ENCODE assay signal across 2 cellular contexts in genomic region chr17:65595071-65595655, GRCh38.
A peak's percentile ranks its signal among the peaks of the same experiment; 100 is the strongest.
TF ChIP-seq lines count a peak whose summit lies in the region.

No MANE protein-coding gene starts in this region.

TF ChIP-seq in GM23338, 12 proteins besides CTCF, POLR2A, EP300 and RAD21:
- no peak for TF ChIP-seq ZNF462 (CRISPR knock-in tag; IDR thresholded peaks at IDR 0.05)
- TF ChIP-seq NANOG (IDR thresholded peaks at IDR 0.05; ENCODE audit: borderline replicate concordance) = no peak
- no peak for TF ChIP-seq REST (IDR thresholded peaks at IDR 0.05; ENCODE audit: unreplicated experiment)
- TF ChIP-seq STAT1 (IDR thresholded peaks at IDR 0.05; ENCODE audit: unreplicated experiment) = no peak
- no peak for TF ChIP-seq EZH2phosphoT487 (IDR thresholded peaks at IDR 0.05; ENCODE audit: unreplicated experiment)
- TF ChIP-seq POLR2AphosphoS5 (IDR thresholded peaks at IDR 0.05; ENCODE audit: low read depth) = no peak
- TF ChIP-seq ZNF331 (CRISPR knock-in tag; IDR thresholded peaks at IDR 0.05; ENCODE audit: low read depth) = no peak
- no peak for TF ChIP-seq ETS1 (IDR thresholded peaks at IDR 0.05)
- no peak for TF ChIP-seq JUNB (IDR thresholded peaks at IDR 0.05; ENCODE audit: unreplicated experiment)
- no peak for TF ChIP-seq ZNF114 (CRISPR knock-in tag; IDR thresholded peaks at IDR 0.05)
- no peak for TF ChIP-seq EZH2 (IDR thresholded peaks at IDR 0.05; ENCODE audit: low read depth, unreplicated experiment)
- TF ChIP-seq CREB1 (CRISPR knock-in tag; IDR thresholded peaks at IDR 0.05; ENCODE audit: low read depth) = no peak
TF ChIP-seq in GM23338: peak in this region for 0.

TF ChIP-seq in GM12878, 131 proteins besides CTCF, POLR2A, EP300 and RAD21:
- TF ChIP-seq RAD51 (IDR thresholded peaks at IDR 0.05) (0 out of 2 replicates have a peak, but pooled peaks have one; percentile 34), USF1 (IDR thresholded peaks at IDR 0.05; ENCODE audit: borderline replicate concordance, extremely low read length, insufficient read depth, low read depth, low read length) (peak; percentile 58), BCL3 (IDR thresholded peaks at IDR 0.05; ENCODE audit: borderline replicate concordance, insufficient read depth, low read depth, low read length, poor library complexity, severe bottlenecking) (no peak)
